32 cellular contexts compared by ENCODE assay signal in genomic region chr4:145533011-145533410, GRCh38. TPM values are rescaled to one million over a fixed set of nuclear protein-coding genes. Genes with fewer than 3 reads are reported as not detected.
A peak's percentile ranks its signal among the peaks of the same experiment; 100 is the strongest.
DNase-seq lines count a peak whose midpoint lies in the region; ATAC-seq and TF ChIP-seq lines count a peak whose summit lies in the region.
"Had no signal": no experiment of that assay in that cellular context is flagged by ENCODE, and none has a peak within 500 bp of the region (broad histone marks: within the 10 kb centered on the region; RNA-seq: fewer than 3 reads in every experiment).

No MANE protein-coding gene starts in this region.

- H3K4me3 ChIP-seq in AG10803 (ENCODE audit: low read length), result no peak overlapping the region
- H3K4me3 ChIP-seq in SJCRH30, result no peak overlapping the region
- no peak overlapping the region for H3K4me3 ChIP-seq in epithelial cell of esophagus (ENCODE audit: low read length)
- H3K4me3 ChIP-seq: adrenal gland, K562, lower lobe of right lung, MG63, mucosa of descending colon, smooth muscle cell, suprapubic skin had no signal

- peaks cover 21% of the 10 kb centered on the region for H3K4me1 ChIP-seq in SJCRH30
- H3K4me1 ChIP-seq: adrenal gland, lower lobe of right lung had no signal

- H3K36me3 ChIP-seq in SJCRH30, result no peaks in the 10 kb centered on the region
- H3K36me3 ChIP-seq: adrenal gland, lower lobe of right lung, MG63, suprapubic skin had no signal

- no peak for TF ChIP-seq CTCF in AG10803 (conservative IDR thresholded peaks at IDR 0.05; ENCODE audit: low read length)
- no peak for TF ChIP-seq CTCF in epithelial cell of esophagus (IDR thresholded peaks at IDR 0.05; ENCODE audit: insufficient read depth, low read depth, low read length, missing control alignments)

- H3K27ac ChIP-seq in SJCRH30, result peak overlapping the region; percentile 67
- H3K27ac ChIP-seq: adrenal gland, lower lobe of right lung, suprapubic skin had no signal

- no peaks in the 10 kb centered on the region for H3K27me3 ChIP-seq in SJCRH30
- H3K27me3 ChIP-seq: adrenal gland, MG63, suprapubic skin had no signal

- H3K9me3 ChIP-seq in SJCRH30 (replicated peaks), result no peaks in the 10 kb centered on the region
- H3K9me3 ChIP-seq: adrenal gland, lower lobe of right lung, MG63, mucosa of descending colon, suprapubic skin had no signal

- DNase-seq in AG10803 (ENCODE audit: low read depth) (peak; percentile 39), SJCRH30 (peak; percentile 54 to 74), epithelial cell of esophagus (ENCODE audit: low read depth) (peak; percentile 79), myocyte (ENCODE audit: low read depth) (peak; percentile 81), dermis blood vessel endothelial cell (no peak), Kasumi-1 (lab: John Stamatoyannopoulos, UW) (no peak), T-helper 2 cell (no peak)
- DNase-seq: activated CD4-positive, alpha-beta T cell treated with anti-CD3 and anti-CD28 coated beads for 36 hours; activated CD8-positive, alpha-beta memory T cell treated with anti-CD3 and anti-CD28 coated beads, Interleukin-2, amount 50 U/mL, for 48 hours; activated CD8-positive, alpha-beta T cell treated with anti-CD3 and anti-CD28 coated beads for 36 hours; activated naive CD4-positive, alpha-beta T cell treated with anti-CD3 and anti-CD28 coated beads, Interleukin-2, amount 10 ng/mL, durations not matched to agents 7 days and 5 days; adrenal gland; CD4-positive, alpha-beta memory T cell; head of caudate nucleus; kidney; lower lobe of right lung; MG63; mucosa of descending colon; NCI-H1417 treated with DMSO at 0.1 percent for 48 hours; NCI-H2081; NCI-H2227 treated with DMSO at 0.1 percent for 48 hours; NCI-H526; retina; Right ventricle myocardium superior; stimulated activated naive CD4-positive, alpha-beta T cell treated with Interleukin-2 at 50 U/mL for 16 hours; T-helper 9 cell had no signal

- no peak for ATAC-seq in HG02884 (IDR thresholded peaks at IDR 0.05; ENCODE audit: unreplicated experiment)
- ATAC-seq: activated CD4-positive, alpha-beta T cell treated with anti-CD3 and anti-CD28 coated beads for 36 hours; activated CD8-positive, alpha-beta T cell treated with anti-CD3 and anti-CD28 coated beads for 36 hours; K562; lower lobe of right lung; mucosa of descending colon; natural killer cell treated with Interleukin-12 subunit alpha and Interleukin-12 subunit beta and Interleukin-15 and Interleukin-18, amount 100 ng/mL, for 72 hours had no signal

RNA-seq across cellular contexts. Expression of gene SMAD1, which starts 51.4 kb away (rescaled TPM):
- total RNA-seq in SJCRH30 (2014; rRNA removed; shearing (Covaris generic)), result 19.5 and 28.9 TPM in 2 replicates
- total RNA-seq in myocyte (58.9 and 61.3 TPM in 2 replicates), dermis blood vessel endothelial cell (127 and 186 TPM in 2 replicates)
- 13.5 TPM for polyA plus RNA-seq in myocyte (2012)
- total RNA-seq: B cell had no signal

Comparison
In these comparisons a context has a peak if more than half of its experiments do, and no peak if none do; other contexts are left out.
1. DNase-seq: peak in AG10803 (single experiment), SJCRH30 (2 of 2), epithelial cell of esophagus (single experiment) and myocyte (single experiment); none in dermis blood vessel endothelial cell (single experiment), Kasumi-1 (0 of 2) and T-helper 2 cell (0 of 5).